ENCODE assay signal across 34 cellular contexts in the genomic region with DNA sequence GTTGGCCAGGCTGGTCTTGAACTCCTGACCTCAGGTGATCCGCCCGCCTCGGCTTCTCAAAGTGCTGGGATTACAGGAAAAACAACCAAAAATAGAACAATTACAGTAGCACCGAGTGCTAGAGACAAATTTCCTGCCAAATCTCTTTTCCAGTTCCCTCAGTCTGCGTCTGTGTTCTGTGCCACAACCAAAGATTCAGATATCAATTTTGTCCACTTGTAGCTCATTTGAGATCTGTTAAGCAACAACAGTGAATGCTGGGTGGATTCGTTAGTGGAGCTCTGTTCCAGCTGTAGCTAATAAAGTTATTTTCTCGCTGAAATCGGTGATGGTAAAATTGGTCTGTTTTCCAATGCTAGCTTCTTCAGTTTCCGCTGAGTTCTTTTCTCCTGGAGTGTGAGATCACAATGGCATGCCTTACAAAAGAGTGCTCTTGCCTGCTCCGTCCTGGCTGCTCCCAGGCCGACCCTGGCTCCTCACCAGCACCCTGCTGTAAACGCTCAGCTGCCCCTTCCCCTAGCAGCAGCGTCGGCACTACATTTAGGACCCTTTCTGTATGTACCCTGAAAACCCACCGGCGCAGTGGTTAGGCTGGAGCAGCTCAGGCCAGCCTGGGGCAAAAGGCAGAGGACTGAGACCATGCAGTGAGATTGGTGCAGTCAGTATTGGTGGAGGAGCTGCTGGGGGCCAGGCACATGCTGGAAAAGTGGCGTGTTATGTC.
DNase-seq lines count a peak whose midpoint lies in the region; ATAC-seq, FAIRE-seq and TF ChIP-seq lines count a peak whose summit lies in the region.
"Had no signal": no experiment of that assay in that cellular context is flagged by ENCODE, and none has a peak within 500 bp of the region (broad histone marks: within the 10 kb centered on the region; RNA-seq: fewer than 3 reads in every experiment).

No MANE protein-coding gene starts in this region.

- no peaks in the 10 kb centered on the region for H3K36me3 ChIP-seq in BLaER1 treated with 17β-estradiol and CSF1 and Interleukin-3, amounts not matched to agents 10 nM and 100 nM
- H3K36me3 ChIP-seq in HUES64 (ENCODE audit: insufficient read depth, low read length) = no peaks in the 10 kb centered on the region
- no peaks in the 10 kb centered on the region for H3K36me3 ChIP-seq in H1 (ENCODE audit: control insufficient read depth in 2 of 4, insufficient read depth in 4 of 4, low read length in 3 of 4)
- no peaks in the 10 kb centered on the region for H3K36me3 ChIP-seq in smooth muscle cell (ENCODE audit: low read depth)
- H3K36me3 ChIP-seq: sigmoid colon, SJCRH30, WERI-Rb-1 had no signal

- no peak for TF ChIP-seq POLR2A in H1 (IDR thresholded peaks at IDR 0.05; ENCODE audit: control extremely low read depth in 1 of 2, low read depth in 2 of 2, low read length in 2 of 2)

- H3K27me3 Mint-ChIP-seq in nephron progenitor cell (ENCODE audit: low read depth, poor library complexity) = peaks cover 10% of the 10 kb centered on the region

- 0 out of 2 replicates have a peak overlapping the region, but pooled peaks have one; percentile 49 for H2BK5ac ChIP-seq in H1 (ENCODE audit: low read depth, low read length)

- H3K4me2 ChIP-seq in BLaER1 treated with 17β-estradiol and CSF1 and Interleukin-3, amounts not matched to agents 10 nM and 100 nM = peak overlapping the region in 7 of 11 experiments; percentile 10 to 43 (median 25); a peak in 4 of 22 replicates
- no peak overlapping the region for H3K4me2 ChIP-seq in H1 (ENCODE audit: insufficient read depth in 1 of 2, low read depth in 2 of 2, low read length in 2 of 2)
- no peak overlapping the region for H3K4me2 ChIP-seq in smooth muscle cell

- no peak for FAIRE-seq in H1 (lab: Jason Lieb, UNC)
- FAIRE-seq: GM12891, keratinocyte, RCC 7860, urothelium cell line had no signal

- H3K79me1 ChIP-seq in H1 (ENCODE audit: low read depth, low read length) = no peaks in the 10 kb centered on the region

- TF ChIP-seq RAD21 in H1 (IDR thresholded peaks at IDR 0.05 in 1 of 2, conservative IDR thresholded peaks at IDR 0.05 in 1 of 2; ENCODE audit: low read depth in 2 of 2, low read length in 2 of 2) = no peak

- H3K18ac ChIP-seq in H1 (ENCODE audit: extremely low read depth, low read length) = peak overlapping the region; percentile 24

- H3K4me1 Mint-ChIP-seq in nephron progenitor cell = peaks cover 49% of the 10 kb centered on the region
- H3K4me1 Mint-ChIP-seq: activated T-helper 17 cell treated with anti-CD3 and anti-CD28 coated beads, Interleukin-2, amount 50 U/mL, for 72 hours; stimulated activated memory B cell treated with anti-CD40 and anti-IgM and Interleukin-4, amounts not matched to agents 10 μg/mL and 1 μg/mL and 100 μg/mL, for 72 hours had no signal

- H3K4me3 ChIP-seq in BLaER1 treated with 17β-estradiol and CSF1 and Interleukin-3, amounts not matched to agents 10 nM and 100 nM = no peak overlapping the region
- no peak overlapping the region for H3K4me3 ChIP-seq in HUES64 (ENCODE audit: low read length)
- no peak overlapping the region for H3K4me3 ChIP-seq in H1 (ENCODE audit: extremely low read depth in 1 of 4, insufficient read depth in 2 of 4, low read depth in 3 of 4, low read length in 4 of 4)
- H3K4me3 ChIP-seq in smooth muscle cell = no peak overlapping the region
- H3K4me3 ChIP-seq: mucosa of descending colon, sigmoid colon, SJCRH30 had no signal

- H3K27ac Mint-ChIP-seq in nephron progenitor cell = peak overlapping the region; percentile 99
- H3K27ac Mint-ChIP-seq: activated T-helper 17 cell treated with anti-CD3 and anti-CD28 coated beads, Interleukin-2, amount 50 U/mL, for 72 hours; stimulated activated memory B cell treated with anti-CD40 and anti-IgM and Interleukin-4, amounts not matched to agents 10 μg/mL and 1 μg/mL and 100 μg/mL, for 72 hours had no signal

- H2AFZ ChIP-seq in H1 (ENCODE audit: low read length) (peak overlapping the region; percentile 85), smooth muscle cell (ENCODE audit: low read depth) (no peak overlapping the region)

- H4K20me1 ChIP-seq in BLaER1 treated with 17β-estradiol and CSF1 and Interleukin-3, amounts not matched to agents 10 nM and 100 nM = no peaks in the 10 kb centered on the region
- H4K20me1 ChIP-seq in H1 (replicated peaks in 1 of 2; ENCODE audit: control insufficient read depth in 1 of 2, insufficient read depth in 2 of 2, low read length in 2 of 2) = no peaks in the 10 kb centered on the region
- peaks cover 39% of the 10 kb centered on the region for H4K20me1 ChIP-seq in smooth muscle cell (ENCODE audit: low read depth)

- POLR2A ChIA-PET in H1 (lab: Charles Lee; ENCODE audit: partially characterized antibody) = interaction anchor here (1.3 to 1.6 kb wide), 2 partner anchors 9 to 11 kb away, joined by 3 to 4 read pairs; no protein-coding TSS in a partner anchor

- ATAC-seq in HG03457 (IDR thresholded peaks at IDR 0.05; ENCODE audit: unreplicated experiment) = no peak
- ATAC-seq: activated naive CD4-positive, alpha-beta T cell treated with anti-CD3 and anti-CD28 coated beads, Interleukin-2, amount 50 U/mL, for 72 hours; activated T-helper 17 cell treated with anti-CD3 and anti-CD28 coated beads, Interleukin-2, amount 50 U/mL, for 72 hours; mucosa of descending colon; stimulated activated memory B cell treated with anti-CD40 and anti-IgM and Interleukin-4, amounts not matched to agents 10 μg/mL and 1 μg/mL and 100 μg/mL, for 72 hours had no signal

- H3K4me1 ChIP-seq in BLaER1 treated with 17β-estradiol and CSF1 and Interleukin-3, amounts not matched to agents 10 nM and 100 nM = peaks cover 6 to 11% (median 9%) of the 10 kb centered on the region in 10 experiments; a peak in 13 of 20 replicates
- H3K4me1 ChIP-seq in HUES64 (ENCODE audit: insufficient read depth, low read length) (peaks cover 12% of the 10 kb centered on the region; the same call in 1 of the 2 replicates), H1 (replicated peaks in 1 of 4; ENCODE audit: control insufficient read depth in 3 of 4, insufficient read depth in 4 of 4, low read length in 3 of 4) (peaks cover 0 to 10% (median 4%) of the 10 kb centered on the region in 4 experiments; a peak in 4 of 7 replicates), smooth muscle cell (ENCODE audit: low read depth) (peaks cover 6% of the 10 kb centered on the region)
- H3K4me1 ChIP-seq: sigmoid colon, SJCRH30 had no signal

- no peak overlapping the region for H3K27ac ChIP-seq in BLaER1 treated with 17β-estradiol and CSF1 and Interleukin-3, amounts not matched to agents 10 nM and 100 nM
- no peak overlapping the region for H3K27ac ChIP-seq in HUES64 (ENCODE audit: low read depth, low read length)
- H3K27ac ChIP-seq in H1 (ENCODE audit: low read depth, low read length) = no peak overlapping the region
- no peak overlapping the region for H3K27ac ChIP-seq in smooth muscle cell (ENCODE audit: low read depth)
- H3K27ac ChIP-seq: epithelial cell of prostate, sigmoid colon, SJCRH30, WERI-Rb-1 had no signal

- peak overlapping the region; percentile 83; the same call in 1 of the 2 replicates for H2BK20ac ChIP-seq in H1 (ENCODE audit: low read length)

- peak in 1 of 2 experiments; percentile 52 for DNase-seq in H1 (ENCODE audit: low read depth in 1 of 2, low spot score in 2 of 2)
- peak; percentile 14 for DNase-seq in nephron progenitor cell
- no peak for DNase-seq in mucosa of gallbladder (ENCODE audit: low spot score)
- DNase-seq in smooth muscle cell (lab: John Stamatoyannopoulos, UW; ENCODE audit: unreplicated experiment) = no peak
- DNase-seq in activated effector memory CD4-positive, alpha-beta T cell treated with anti-CD3 and anti-CD28 coated beads, Interleukin-2, amount 50 U/mL, for 16 hours = no peak
- DNase-seq: activated CD4-positive, alpha-beta T cell treated with anti-CD3 and anti-CD28 coated beads, Interleukin-2, amount 50 U/mL, for 4 hours; activated CD8-positive, alpha-beta memory T cell treated with anti-CD3 and anti-CD28 coated beads, Interleukin-2, amount 50 U/mL, for 48 hours; anterior cingulate cortex; Calu3; central memory CD4-positive, alpha-beta T cell; glutamatergic neuron; IMR-90; mucosa of descending colon; NCI-H1092 treated with DMSO at 0.1 percent for 48 hours; NCI-H187; NCI-H226; NCI-H69; posterior cingulate gyrus; sigmoid colon; SJCRH30; stimulated activated CD4-positive, alpha-beta T cell treated with anti-CD3 and anti-CD28 coated beads, Interleukin-4, amount 100 ng/mL, for 4 hours; T1000; WERI-Rb-1 had no signal

- peak overlapping the region; percentile 61 for H4K91ac ChIP-seq in H1 (replicated peaks; ENCODE audit: insufficient read length, low read length)

- H3K14ac ChIP-seq in H1 (ENCODE audit: insufficient read length) = no peak overlapping the region

- H3K9me3 ChIP-seq in BLaER1 treated with 17β-estradiol and CSF1 and Interleukin-3, amounts not matched to agents 10 nM and 100 nM (replicated peaks in 1 of 11) = no peaks in the 10 kb centered on the region
- H3K9me3 ChIP-seq in HUES64 (ENCODE audit: insufficient read depth, low read depth, low read length) = no peaks in the 10 kb centered on the region
- no peaks in the 10 kb centered on the region for H3K9me3 ChIP-seq in H1 (ENCODE audit: insufficient read depth in 2 of 2, low read depth in 1 of 2, low read length in 1 of 2)
- no peaks in the 10 kb centered on the region for H3K9me3 ChIP-seq in smooth muscle cell (replicated peaks; ENCODE audit: low read depth)
- H3K9me3 ChIP-seq: mucosa of descending colon, sigmoid colon, SJCRH30 had no signal

- WGBS in HUES64 = 80% methylated on average over 17 of the region's 17 CpGs
- 70% methylated on average over 17 of the region's 17 CpGs; no CpG with 5 or more reads in 1 of the 2 experiments for WGBS in H1 (ENCODE audit: extremely low coverage in 1 of 2, insufficient coverage in 1 of 2, insufficient read length in 1 of 2, insufficient replicate concordance in 2 of 2, low coverage in 1 of 2, low lambda C conversion rate in 2 of 2, missing lambda C conversion rate in 1 of 2), 2 experiments
- WGBS in smooth muscle cell (ENCODE audit: low lambda C conversion rate) = 85% methylated on average over 17 of the region's 17 CpGs

- no peaks in the 10 kb centered on the region for H3K27me3 ChIP-seq in BLaER1 treated with 17β-estradiol and CSF1 and Interleukin-3, amounts not matched to agents 10 nM and 100 nM
- H3K27me3 ChIP-seq in HUES64 (ENCODE audit: insufficient read depth, low read length) (no peaks in the 10 kb centered on the region), H1 (replicated peaks in 1 of 4; ENCODE audit: control insufficient read depth in 3 of 4, extremely low read depth in 1 of 4, insufficient read depth in 3 of 4, low read length in 3 of 4) (no peaks in the 10 kb centered on the region), smooth muscle cell (ENCODE audit: low read depth) (no peaks in the 10 kb centered on the region)
- H3K27me3 ChIP-seq: SJCRH30 had no signal

- H3K23ac ChIP-seq in H1 (ENCODE audit: insufficient read length) = no peak overlapping the region

- H3K56ac ChIP-seq in H1 (replicated peaks; ENCODE audit: insufficient read length, low read depth, low read length) = no peak overlapping the region

- H2AK5ac ChIP-seq in H1 (ENCODE audit: low read depth, low read length) = no peak overlapping the region

- H3K4me3 Mint-ChIP-seq in nephron progenitor cell = no peak overlapping the region
- H3K4me3 Mint-ChIP-seq: activated T-helper 17 cell treated with anti-CD3 and anti-CD28 coated beads, Interleukin-2, amount 50 U/mL, for 72 hours; stimulated activated memory B cell treated with anti-CD40 and anti-IgM and Interleukin-4, amounts not matched to agents 10 μg/mL and 1 μg/mL and 100 μg/mL, for 72 hours had no signal

- H2BK120ac ChIP-seq in H1 (replicated peaks; ENCODE audit: low read depth, low read length) = peak overlapping the region; percentile 3

- TF ChIP-seq CTCF in H1 (IDR thresholded peaks at IDR 0.05; ENCODE audit: control extremely low read depth in 1 of 3, insufficient read depth in 1 of 3, low read depth in 1 of 3, low read length in 3 of 3) = no peak
- no peak for TF ChIP-seq CTCF in nephron progenitor cell (IDR thresholded peaks at IDR 0.05)
- no peak for TF ChIP-seq CTCF in smooth muscle cell (IDR thresholded peaks at IDR 0.05; ENCODE audit: borderline replicate concordance, insufficient read depth, poor library complexity, severe bottlenecking)

- H3K9me3 Mint-ChIP-seq in nephron progenitor cell = no peaks in the 10 kb centered on the region
- H3K9me3 Mint-ChIP-seq: activated naive CD4-positive, alpha-beta T cell treated with anti-CD3 and anti-CD28 coated beads, Interleukin-2, amount 50 U/mL, for 72 hours; activated T-helper 17 cell treated with anti-CD3 and anti-CD28 coated beads, Interleukin-2, amount 50 U/mL, for 72 hours; stimulated activated memory B cell treated with anti-CD40 and anti-IgM and Interleukin-4, amounts not matched to agents 10 μg/mL and 1 μg/mL and 100 μg/mL, for 72 hours had no signal

- H3K36me3 Mint-ChIP-seq in nephron progenitor cell (ENCODE audit: low read depth) = peaks cover 23% of the 10 kb centered on the region
- H3K36me3 Mint-ChIP-seq: activated naive CD4-positive, alpha-beta T cell treated with anti-CD3 and anti-CD28 coated beads, Interleukin-2, amount 50 U/mL, for 72 hours; stimulated activated memory B cell treated with anti-CD40 and anti-IgM and Interleukin-4, amounts not matched to agents 10 μg/mL and 1 μg/mL and 100 μg/mL, for 72 hours had no signal

- no peak overlapping the region for H3K4ac ChIP-seq in H1 (replicated peaks; ENCODE audit: insufficient read length, low read depth, low read length)

- H4K5ac ChIP-seq in H1 (ENCODE audit: insufficient read length, low read depth, low read length) = peak overlapping the region; percentile 12

- no peaks in the 10 kb centered on the region for H3K23me2 ChIP-seq in H1 (ENCODE audit: low read depth, low read length)

- CTCF ChIA-PET in H1 (lab: Charles Lee; ENCODE audit: partially characterized antibody) = interaction anchor here (1.0 to 2.5 kb wide), 6 partner anchors 9 to 397 kb away, joined by 3 to 14 read pairs (median 4); no protein-coding TSS in a partner anchor

- H2BK15ac ChIP-seq in H1 (ENCODE audit: low read length) = no peak overlapping the region

- peak overlapping the region; percentile 42 for H4K8ac ChIP-seq in H1 (ENCODE audit: extremely low read depth, insufficient read depth, low read length)

- no peak for TF ChIP-seq EP300 in H1 (IDR thresholded peaks at IDR 0.05; ENCODE audit: borderline replicate concordance in 1 of 2, low read depth in 2 of 2, low read length in 2 of 2)

- H3K9ac ChIP-seq in BLaER1 treated with 17β-estradiol and CSF1 and Interleukin-3, amounts not matched to agents 10 nM and 100 nM = no peak overlapping the region
- H3K9ac ChIP-seq in HUES64 (ENCODE audit: low read depth, low read length) = peak overlapping the region; percentile 14; the same call in 1 of the 2 replicates
- no peak overlapping the region for H3K9ac ChIP-seq in H1 (replicated peaks in 1 of 4; ENCODE audit: extremely low read depth in 1 of 4, low read depth in 3 of 4, low read length in 3 of 4)
- H3K9ac ChIP-seq in smooth muscle cell (ENCODE audit: low read depth) = no peak overlapping the region

- H3F3A ChIP-seq in smooth muscle cell (ENCODE audit: low read depth) = no peaks in the 10 kb centered on the region

- H3K79me2 ChIP-seq in H1 (ENCODE audit: control insufficient read depth in 1 of 2, insufficient read depth in 2 of 2, low read length in 2 of 2) (no peaks in the 10 kb centered on the region), smooth muscle cell (ENCODE audit: low read depth) (peaks cover 7% of the 10 kb centered on the region)

- H2BK12ac ChIP-seq in H1 (ENCODE audit: low read depth, low read length) = peak overlapping the region; percentile 96; the same call in 1 of the 2 replicates

Comparison
In these comparisons a context has a peak if more than half of its experiments do, and no peak if none do; other contexts are left out.
1. H3K4me2 ChIP-seq: peak in BLaER1 treated with 17β-estradiol and CSF1 and Interleukin-3, amounts not matched to agents 10 nM and 100 nM (7 of 11); none in H1 (0 of 2) and smooth muscle cell (single experiment).